ENCODE assay signal across 28 cellular contexts in genomic region chr1:170285027-170285426, GRCh38.
DNase-seq lines count a peak whose midpoint lies in the region; ATAC-seq and TF ChIP-seq lines count a peak whose summit lies in the region.
"Had no signal": no experiment of that assay in that cellular context is flagged by ENCODE, and none has a peak within 500 bp of the region (broad histone marks: within the 10 kb centered on the region; RNA-seq: fewer than 3 reads in every experiment).

No MANE protein-coding gene starts in this region.

- no peak overlapping the region for H3K27ac Mint-ChIP-seq in WTC11
- no peak overlapping the region for H3K27ac Mint-ChIP-seq in neural progenitor cell
- H3K27ac Mint-ChIP-seq: activated B cell treated with CpG ODN at 0.5 μM for 24 hours; activated T-helper 17 cell treated with anti-CD3 and anti-CD28 coated beads, Interleukin-2, amount 50 U/mL, for 72 hours; dendritic cell treated with granulocyte-macrophage colony-stimulating factor and Interleukin-4, amounts not matched to agents 40 ng/mL and 50 ng/mL, for 4 days; endodermal cell; memory B cell had no signal

- TF ChIP-seq CTCF in WTC11 (IDR thresholded peaks at IDR 0.05) (no peak), neural progenitor cell (IDR thresholded peaks at IDR 0.05) (no peak)

- no peaks in the 10 kb centered on the region for H3K79me2 ChIP-seq in neural progenitor cell (ENCODE audit: low read depth)

- H3K36me3 ChIP-seq in neural progenitor cell, result no peaks in the 10 kb centered on the region
- H3K36me3 ChIP-seq: MG63 had no signal

- H3K4me3 ChIP-seq in neural progenitor cell, result no peak overlapping the region
- H3K4me3 ChIP-seq: MG63, testis had no signal

- no peaks in the 10 kb centered on the region for H3K27me3 ChIP-seq in neural progenitor cell
- H3K27me3 ChIP-seq: MG63, testis had no signal

- H3K4me3 Mint-ChIP-seq in WTC11, result no peak overlapping the region
- H3K4me3 Mint-ChIP-seq in neural progenitor cell, result no peak overlapping the region
- H3K4me3 Mint-ChIP-seq: activated B cell treated with CpG ODN at 0.5 μM for 24 hours; activated T-helper 17 cell treated with anti-CD3 and anti-CD28 coated beads, Interleukin-2, amount 50 U/mL, for 72 hours; dendritic cell treated with granulocyte-macrophage colony-stimulating factor and Interleukin-4, amounts not matched to agents 40 ng/mL and 50 ng/mL, for 4 days; endodermal cell; memory B cell had no signal

- POLR2A ChIA-PET in WTC11 (lab: Charles Lee), result no interaction called here

- no peak overlapping the region for H3K27ac ChIP-seq in neural progenitor cell
- H3K27ac ChIP-seq: testis had no signal

- no peaks in the 10 kb centered on the region for H4K20me1 ChIP-seq in neural progenitor cell (ENCODE audit: low read depth)

- H2AFZ ChIP-seq in neural progenitor cell (replicated peaks), result no peak overlapping the region

- H3K9me3 ChIP-seq in neural progenitor cell (ENCODE audit: low read depth), result no peaks in the 10 kb centered on the region
- H3K9me3 ChIP-seq: Caco-2, MG63, testis had no signal

- CTCF ChIA-PET in WTC11 (lab: Charles Lee), result no interaction called here

- H3K4me1 Mint-ChIP-seq in WTC11 (peaks cover 3% of the 10 kb centered on the region; the same call in 1 of the 2 replicates), neural progenitor cell (no peaks in the 10 kb centered on the region)
- H3K4me1 Mint-ChIP-seq: activated B cell treated with CpG ODN at 0.5 μM for 24 hours; activated T-helper 17 cell treated with anti-CD3 and anti-CD28 coated beads, Interleukin-2, amount 50 U/mL, for 72 hours; endodermal cell; memory B cell had no signal

- DNase-seq in NCI-H1092 treated with DMSO at 0.1 percent for 48 hours (lab: John Stamatoyannopoulos, UW) (peak; percentile 92), NCI-H2227 (lab: John Stamatoyannopoulos, UW; ENCODE audit: unreplicated experiment) (peak; percentile 89), WTC11 (ENCODE audit: low spot score) (no peak), neural progenitor cell (ENCODE audit: low spot score) (peak; percentile 44), islet precursor cell (no peak), OCI-M2 (lab: John Stamatoyannopoulos, UW; ENCODE audit: unreplicated experiment) (no peak)
- DNase-seq: activated B cell treated with CpG ODN at 0.5 μM for 24 hours; activated CD4-positive, alpha-beta T cell treated with anti-CD3 and anti-CD28 coated beads, Interleukin-2, amount 50 U/mL, for 1 hour; activated CD8-positive, alpha-beta memory T cell treated with anti-CD3 and anti-CD28 coated beads, Interleukin-2, amount 50 U/mL, for 4 hours; activated naive CD4-positive, alpha-beta T cell treated with anti-CD3 and anti-CD28 coated beads, Interleukin-2, amount 50 U/mL, for 16 hours; amniotic stem cell; Caco-2; endodermal cell; foreskin melanocyte; KG1; MG63; NCI-H146; Right ventricle myocardium superior; stimulated activated naive CD4-positive, alpha-beta T cell treated with Interleukin-2 at 50 U/mL for 16 hours; SW 1271; T-helper 9 cell; testis had no signal

- H3K9ac ChIP-seq in neural progenitor cell, result no peak overlapping the region

- ATAC-seq in WTC11 (peak; percentile 51; the same call in 1 of the 2 replicates), HG02885 (IDR thresholded peaks at IDR 0.05; ENCODE audit: poor library complexity, unreplicated experiment) (no peak)
- ATAC-seq: activated T-helper 17 cell treated with anti-CD3 and anti-CD28 coated beads, Interleukin-2, amount 50 U/mL, for 72 hours; esophagus mucosa; left lobe of liver had no signal

- H3K36me3 Mint-ChIP-seq in WTC11, result no peaks in the 10 kb centered on the region
- H3K36me3 Mint-ChIP-seq in neural progenitor cell, result no peaks in the 10 kb centered on the region
- H3K36me3 Mint-ChIP-seq: memory B cell had no signal

- H3K27me3 Mint-ChIP-seq in WTC11 (ENCODE audit: low read depth), result no peaks in the 10 kb centered on the region
- H3K27me3 Mint-ChIP-seq in neural progenitor cell (ENCODE audit: insufficient read depth, low read depth), result no peaks in the 10 kb centered on the region
- H3K27me3 Mint-ChIP-seq: activated B cell treated with CpG ODN at 0.5 μM for 24 hours; dendritic cell treated with granulocyte-macrophage colony-stimulating factor and Interleukin-4, amounts not matched to agents 40 ng/mL and 50 ng/mL, for 4 days had no signal

- H3K9me3 Mint-ChIP-seq in WTC11 (no peaks in the 10 kb centered on the region), neural progenitor cell (no peaks in the 10 kb centered on the region)
- H3K9me3 Mint-ChIP-seq: activated B cell treated with CpG ODN at 0.5 μM for 24 hours; activated T-helper 17 cell treated with anti-CD3 and anti-CD28 coated beads, Interleukin-2, amount 50 U/mL, for 72 hours; endodermal cell; memory B cell had no signal

- no peaks in the 10 kb centered on the region for H3F3A ChIP-seq in neural progenitor cell (ENCODE audit: low read depth)

- H3K4me1 ChIP-seq in neural progenitor cell, result no peaks in the 10 kb centered on the region
- H3K4me1 ChIP-seq: Caco-2 had no signal

- H3K4me2 ChIP-seq in neural progenitor cell, result no peak overlapping the region

TF ChIP-seq in WTC11, 78 proteins besides CTCF, POLR2A, EP300 and RAD21 (continues in another document):
- TF ChIP-seq FOXJ3 (CRISPR knock-in tag; IDR thresholded peaks at IDR 0.05; ENCODE audit: borderline replicate concordance), result no peak
- no peak for TF ChIP-seq GTF2I (CRISPR knock-in tag; conservative IDR thresholded peaks at IDR 0.05)
- TF ChIP-seq KAT7 (CRISPR knock-in tag; IDR thresholded peaks at IDR 0.05; ENCODE audit: borderline replicate concordance), result no peak
- TF ChIP-seq JUN (CRISPR knock-in tag; IDR thresholded peaks at IDR 0.05), result no peak
- TF ChIP-seq TCF7 (CRISPR knock-in tag; IDR thresholded peaks at IDR 0.05; ENCODE audit: low read depth), result no peak
- no peak for TF ChIP-seq E2F4 (CRISPR knock-in tag; IDR thresholded peaks at IDR 0.05; ENCODE audit: borderline replicate concordance, low read depth)
- no peak for TF ChIP-seq IRF1 (CRISPR knock-in tag; IDR thresholded peaks at IDR 0.05)
- no peak for TF ChIP-seq ARID4B (CRISPR knock-in tag; IDR thresholded peaks at IDR 0.05; ENCODE audit: borderline replicate concordance)
- TF ChIP-seq ETV6 (CRISPR knock-in tag; IDR thresholded peaks at IDR 0.05), result no peak
- TF ChIP-seq ZNF263 (CRISPR knock-in tag; IDR thresholded peaks at IDR 0.05; ENCODE audit: low read depth), result no peak
- TF ChIP-seq MAX (CRISPR knock-in tag; IDR thresholded peaks at IDR 0.05), result no peak

Comparison
In these comparisons a context has a peak if more than half of its experiments do, and no peak if none do; other contexts are left out.
1. DNase-seq: peak in NCI-H1092 treated with DMSO at 0.1 percent for 48 hours (single experiment), NCI-H2227 (single experiment) and neural progenitor cell (single experiment); none in WTC11 (single experiment), islet precursor cell (single experiment) and OCI-M2 (single experiment).